8 cellular contexts compared by ENCODE assay signal in genomic region chr1:158124999-158125398, GRCh38. TPM values are rescaled to one million over a fixed set of nuclear protein-coding genes. Genes with fewer than 3 reads are reported as not detected.
A peak's percentile ranks its signal among the peaks of the same experiment; 100 is the strongest.
DNase-seq lines count a peak whose midpoint lies in the region; ATAC-seq and TF ChIP-seq lines count a peak whose summit lies in the region.

No MANE protein-coding gene starts in this region.

- no peak overlapping the region for H3K27ac Mint-ChIP-seq in chondrocyte (ENCODE audit: unreplicated experiment)

- no peaks in the 10 kb centered on the region for H3K9me3 Mint-ChIP-seq in chondrocyte (ENCODE audit: low read depth)

- no peaks in the 10 kb centered on the region for H3K36me3 Mint-ChIP-seq in chondrocyte (ENCODE audit: low read depth)

- TF ChIP-seq CTCF in AG04449 (IDR thresholded peaks at IDR 0.05; ENCODE audit: insufficient read depth, low read length, missing control alignments), result peak; percentile 87
- peak; percentile 96 for TF ChIP-seq CTCF in chondrocyte (IDR thresholded peaks at IDR 0.05)

- peaks cover 38% of the 10 kb centered on the region for H3K27me3 Mint-ChIP-seq in chondrocyte (ENCODE audit: low read depth)

- H3K4me3 Mint-ChIP-seq in chondrocyte (ENCODE audit: unreplicated experiment), result no peak overlapping the region

- POLR2A ChIA-PET in AG04449 (lab: Yijun Ruan, JAX), result interaction anchor here (1.0 to 1.2 kb wide), 2 partner anchors 130 to 157 kb away, joined by 4 to 5 read pairs; no protein-coding TSS in a partner anchor

- DNase-seq in AG04449 (ENCODE audit: low read depth, low spot score) (peak; percentile 71), NCI-H510A (lab: John Stamatoyannopoulos, UW) (peak; percentile 71), chondrocyte (ENCODE audit: low spot score) (no peak), left lobe of liver (ENCODE audit: low spot score) (peak; percentile 74)
- DNase-seq in activated CD4-positive, alpha-beta T cell treated with anti-CD3 and anti-CD28 coated beads for 24 hours (ENCODE audit: low read depth in 2 of 2), result peak; percentile 45 to 48
- peak; percentile 41 to 65 (median 54) for DNase-seq in stimulated activated CD4-positive, alpha-beta T cell treated with anti-CD3 and anti-CD28 coated beads, TNF-alpha, amount 100 ng/mL, for 24 hours (ENCODE audit: low read depth in 3 of 3)

- ATAC-seq in GM18861 (IDR thresholded peaks at IDR 0.05; ENCODE audit: unreplicated experiment) (peak; percentile 81), HG03280 (IDR thresholded peaks at IDR 0.05; ENCODE audit: unreplicated experiment) (peak; percentile 78), left lobe of liver (peak; percentile 98)

- no peak overlapping the region for H3K4me3 ChIP-seq in AG04449 (ENCODE audit: low read depth, low read length)

- H3K4me1 Mint-ChIP-seq in chondrocyte (ENCODE audit: low read depth), result peaks cover 3% of the 10 kb centered on the region

- CTCF ChIA-PET in AG04449 (lab: Yijun Ruan, JAX), result interaction anchor here (0.7 to 23.5 kb wide), 31 partner anchors 8 to 947 kb away, joined by 3 to 2279 read pairs (median 6); partner anchors contain the start of gene KIRREL1

RNA-seq across cellular contexts. Expression of gene CD1D, which starts 55.7 kb away (rescaled TPM):
- total RNA-seq in chondrocyte (not detected in 3 replicates), left lobe of liver (9.5 TPM)

Comparison
In these comparisons a context has a peak if more than half of its experiments do, and no peak if none do; other contexts are left out.
1. RNA of gene CD1D, which starts 55.7 kb away (total RNA-seq): 9.5 TPM in left lobe of liver (single experiment); not detected in chondrocyte; every median in the first group is over 10 times any median in the second.
2. Peak in every context shown above with its lines, with median percentiles within 50 percentile points of each other: ATAC-seq.